8 cellular contexts compared by ENCODE assay signal in the genomic region with DNA sequence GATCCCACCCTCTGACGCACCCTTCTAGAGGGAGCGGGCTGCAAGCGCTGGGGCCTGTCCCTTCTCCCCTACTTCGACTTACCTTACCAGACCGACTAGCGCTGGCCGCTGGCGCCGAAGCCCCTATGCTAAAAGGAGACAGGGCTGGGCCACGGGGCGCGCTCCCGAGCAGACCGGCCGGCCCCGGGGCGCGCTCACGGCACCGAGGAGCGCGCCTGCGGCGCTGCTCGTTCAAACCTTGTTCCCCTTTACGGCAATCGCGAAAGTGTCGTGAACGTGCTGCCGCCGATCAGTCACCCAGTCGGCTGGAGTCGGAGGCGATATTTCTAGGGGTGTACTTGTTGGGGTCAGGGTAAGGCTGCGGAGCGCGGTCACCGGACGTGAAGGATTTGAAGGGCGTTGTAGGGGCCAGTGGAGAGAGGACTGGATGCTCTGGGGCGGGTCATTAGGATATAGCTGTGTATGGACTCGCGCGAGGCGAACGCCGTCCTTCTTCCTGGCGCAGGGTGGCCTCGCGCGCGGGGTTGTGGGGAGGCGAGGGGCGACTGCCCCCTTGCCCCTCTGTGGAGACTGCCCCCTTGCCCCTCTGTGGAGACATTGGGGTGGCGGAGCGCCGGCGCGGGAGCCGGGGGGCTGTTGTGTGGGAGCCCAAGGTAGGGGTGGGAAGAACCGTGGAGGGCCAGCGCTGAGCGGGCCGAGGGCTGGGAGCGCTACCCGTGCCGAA. TPM values are rescaled to one million over a fixed set of nuclear protein-coding genes. Genes with fewer than 3 reads are reported as not detected.
DNase-seq lines count a peak whose midpoint lies in the region; ATAC-seq and TF ChIP-seq lines count a peak whose summit lies in the region.

A gene (plus strand): TSS at position 268 of the 724 bp plus-strand sequence. CDS start 7,492 bp downstream, outside the sequence.
A gene (minus strand): TSS at position 138 of the 724 bp plus-strand sequence. CDS start 8,539 bp downstream, outside the sequence.

- peak; percentile 15 for DNase-seq in NCI-H187 treated with DMSO at 0.1 percent for 48 hours (lab: John Stamatoyannopoulos, UW)
- DNase-seq in T-helper 2 cell treated with Interferon-gamma antibody and Interleukin-4, amounts not matched to agents 5 μg/mL and 100 μg/mL, for 36 hours (ENCODE audit: low spot score) = peak; percentile 93
- peak; percentile 84 to 98 for DNase-seq in ascending aorta (ENCODE audit: low spot score in 2 of 2)
- DNase-seq in hepatic stellate cell (ENCODE audit: low spot score) = peak; percentile 91
- peak; percentile 92 for DNase-seq in putamen (ENCODE audit: low spot score)
- peak; percentile 96 for DNase-seq in uterus

- H3K27me3 ChIP-seq in ascending aorta (no peaks in the 10 kb centered on the region), uterus (no peaks in the 10 kb centered on the region)

- TF ChIP-seq CTCF in ascending aorta (IDR thresholded peaks at IDR 0.05) (no peak), uterus (IDR thresholded peaks at IDR 0.05) (peak in 1 of 4 experiments; percentile 16)

- peak within 1 kb of the TSS; percentile 90 to 98 for H3K27ac ChIP-seq in ascending aorta
- peak within 1 kb of the TSS; percentile 89 for H3K27ac ChIP-seq in uterus

- peak; percentile 96 for TF ChIP-seq POLR2A in GM18505 (IDR thresholded peaks at IDR 0.05; ENCODE audit: borderline replicate concordance, extremely low read depth, insufficient read depth, insufficient read length)
- TF ChIP-seq POLR2A in uterus (IDR thresholded peaks at IDR 0.05) = peak; percentile 10 to 37

- H3K36me3 ChIP-seq in ascending aorta (peaks cover 3 to 9% of the 10 kb centered on the region in 2 donors), uterus (no peaks in the 10 kb centered on the region)

- no peaks in the 10 kb centered on the region for H3K27me3 Mint-ChIP-seq in T-helper 2 cell treated with Interferon-gamma antibody and Interleukin-4, amounts not matched to agents 5 μg/mL and 100 μg/mL, for 36 hours (ENCODE audit: low read depth)

- H3K4me1 ChIP-seq in ascending aorta = peaks cover 0 to 15% of the 10 kb centered on the region in 2 donors
- H3K4me1 ChIP-seq in uterus = peaks cover 0 to 8% of the 10 kb centered on the region in 2 donors

- H3K4me3 Mint-ChIP-seq in T-helper 2 cell treated with Interferon-gamma antibody and Interleukin-4, amounts not matched to agents 5 μg/mL and 100 μg/mL, for 36 hours = peak within 1 kb of the TSS; percentile 95

- peak within 1 kb of the TSS; percentile 97 for H3K27ac Mint-ChIP-seq in T-helper 2 cell treated with Interferon-gamma antibody and Interleukin-4, amounts not matched to agents 5 μg/mL and 100 μg/mL, for 36 hours

- H3K4me1 Mint-ChIP-seq in T-helper 2 cell treated with Interferon-gamma antibody and Interleukin-4, amounts not matched to agents 5 μg/mL and 100 μg/mL, for 36 hours (ENCODE audit: low read depth) = peaks cover 32% of the 10 kb centered on the region

- peaks cover 22% of the 10 kb centered on the region for H3K36me3 Mint-ChIP-seq in T-helper 2 cell treated with Interferon-gamma antibody and Interleukin-4, amounts not matched to agents 5 μg/mL and 100 μg/mL, for 36 hours (ENCODE audit: low read depth)

- ATAC-seq in GM18505 (IDR thresholded peaks at IDR 0.05; ENCODE audit: unreplicated experiment) (peak; percentile 71), HG02970 (IDR thresholded peaks at IDR 0.05; ENCODE audit: low FRiP score, unreplicated experiment) (peak; percentile 77)

- H3K4me3 ChIP-seq in ascending aorta = peak within 1 kb of the TSS; percentile 84 to 97
- peak within 1 kb of the TSS; percentile 71 to 91 for H3K4me3 ChIP-seq in uterus

- intact Hi-C loops in ascending aorta (cut with DNase I) (loop anchor here (2.0 to 10.0 kb wide), 2 partner anchors 309 to 615 kb away; a partner anchor contains a TSS), uterus (cut with DNase I; ENCODE audit: low total_unique reads) (no loop called here)

- H3K9me3 ChIP-seq in ascending aorta = no peaks in the 10 kb centered on the region
- no peaks in the 10 kb centered on the region for H3K9me3 ChIP-seq in uterus

- H3K9me3 Mint-ChIP-seq in T-helper 2 cell treated with Interferon-gamma antibody and Interleukin-4, amounts not matched to agents 5 μg/mL and 100 μg/mL, for 36 hours = no peaks in the 10 kb centered on the region

RNA-seq across cellular contexts. Expression of the first gene that starts in this region (rescaled TPM):
- total RNA-seq in ascending aorta (6.6 TPM), uterus (10 to 100 TPM; 12.6 to 82.3 (median 35.8) TPM)

RNA-seq across cellular contexts. Expression of the second gene that starts in this region (rescaled TPM):
- total RNA-seq in ascending aorta (60.2 TPM), uterus (10 to 100 TPM in 3 of 4 donors, 1 to 10 TPM in 1; 8.8 to 39.9 (median 27.6) TPM)

Comparison
In these comparisons a context has a peak if more than half of its experiments do, and no peak if none do; other contexts are left out.
1. Peak in every context shown above with its lines: DNase-seq, ATAC-seq, H3K4me3 ChIP-seq and H3K27ac ChIP-seq.
2. DNase-seq: peak in every context shown above with its lines; median percentile 96 in uterus; 93 in T-helper 2 cell treated with Interferon-gamma antibody and Interleukin-4, amounts not matched to agents 5 μg/mL and 100 μg/mL, for 36 hours; 92 in putamen; 91 in ascending aorta; 91 in hepatic stellate cell; 15 in NCI-H187 treated with DMSO at 0.1 percent for 48 hours.